In the genomic region with DNA sequence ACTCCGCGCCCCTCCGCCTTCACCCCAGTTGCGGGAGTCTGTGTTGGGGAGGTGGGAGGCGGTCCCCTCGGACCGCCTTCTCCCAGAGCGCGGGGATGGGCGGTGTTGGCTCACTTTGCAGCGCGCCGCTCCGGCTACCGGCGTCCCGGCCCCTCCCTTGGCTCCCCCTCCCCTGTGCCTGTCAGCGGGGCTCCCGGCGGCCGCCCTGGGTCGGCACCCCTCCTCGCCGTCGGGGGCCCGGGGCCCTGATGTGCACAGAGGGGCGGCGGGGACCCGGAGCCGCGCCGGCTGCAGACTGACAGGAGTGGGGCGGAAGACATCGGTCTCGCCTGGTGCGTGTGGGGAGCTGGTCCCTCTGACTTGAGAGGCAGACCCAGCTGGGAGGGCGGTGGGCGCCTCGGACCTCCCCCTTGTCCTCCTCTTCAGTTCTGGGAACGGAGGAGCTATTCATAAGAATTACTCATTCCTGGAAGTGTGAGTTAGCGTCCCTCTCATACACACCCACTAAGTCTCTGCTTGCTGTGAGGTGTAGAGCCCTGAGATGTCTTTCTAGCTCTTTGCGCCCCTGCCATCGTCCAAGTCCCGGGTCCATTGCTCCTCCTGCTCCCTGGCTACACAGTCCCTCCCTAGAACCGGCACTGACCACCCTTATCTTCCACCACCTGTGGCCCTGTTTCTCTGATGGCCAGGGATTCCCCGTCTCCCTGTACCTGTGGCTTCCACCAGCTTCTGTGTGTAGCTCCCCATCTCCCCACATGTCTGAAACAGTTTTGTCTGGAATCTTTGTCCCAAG, we compare ENCODE assay signal across 9 cellular contexts. TPM values are rescaled to one million over a fixed set of nuclear protein-coding genes. Genes with fewer than 3 reads are reported as not detected.
A peak's percentile ranks its signal among the peaks of the same experiment; 100 is the strongest.
DNase-seq lines count a peak whose midpoint lies in the region; TF ChIP-seq lines count a peak whose summit lies in the region.
"Had no signal": no experiment of that assay in that cellular context is flagged by ENCODE, and none has a peak within 500 bp of the region (broad histone marks: within the 10 kb centered on the region; RNA-seq: fewer than 3 reads in every experiment).

No MANE protein-coding gene starts in this region.

- H3K9me3 ChIP-seq in fibroblast of lung (ENCODE audit: control insufficient read depth, insufficient read depth, low read depth, low read length): no peaks in the 10 kb centered on the region

- no peaks in the 10 kb centered on the region for H3K9me3 Mint-ChIP-seq in nephron progenitor cell

- H3K36me3 Mint-ChIP-seq in nephron progenitor cell (ENCODE audit: low read depth): no peaks in the 10 kb centered on the region

- peak; percentile 66 for DNase-seq in DMS 273 (lab: John Stamatoyannopoulos, UW; ENCODE audit: unreplicated experiment)
- no peak for DNase-seq in DMS 273 treated with DMSO at 0.1 percent for 48 hours (lab: John Stamatoyannopoulos, UW)
- DNase-seq in fibroblast of lung (ENCODE audit: low read depth in 2 of 2): peak in 1 of 2 donors; percentile 69
- peak; percentile 59 for DNase-seq in nephron progenitor cell
- no peak for DNase-seq in NCI-H1694 (lab: John Stamatoyannopoulos, UW)
- DNase-seq in RKO (ENCODE audit: low spot score): no peak
- DNase-seq in midbrain (lab: John Stamatoyannopoulos, UW): no peak

- H3K4me1 Mint-ChIP-seq in nephron progenitor cell: peaks cover 37% of the 10 kb centered on the region

- H3K27me3 ChIP-seq in fibroblast of lung (ENCODE audit: control insufficient read depth, insufficient read depth, low read length): peaks cover 20% of the 10 kb centered on the region

- no peaks in the 10 kb centered on the region for H3K79me2 ChIP-seq in fibroblast of lung (ENCODE audit: control insufficient read depth, insufficient read depth, low read length)

- H3K27ac Mint-ChIP-seq in nephron progenitor cell: peak overlapping the region; percentile 63

- peaks cover 3% of the 10 kb centered on the region for H3K4me1 ChIP-seq in fibroblast of lung (ENCODE audit: control insufficient read depth, extremely low read depth, insufficient read depth, low read length)

- peaks cover 3% of the 10 kb centered on the region for H3K27me3 Mint-ChIP-seq in nephron progenitor cell (ENCODE audit: low read depth, poor library complexity)

- no peak overlapping the region for H3K9ac ChIP-seq in fibroblast of lung (ENCODE audit: insufficient read depth, low read length)

- no peaks in the 10 kb centered on the region for H4K20me1 ChIP-seq in fibroblast of lung (ENCODE audit: control insufficient read depth, extremely low read depth, insufficient read depth, low read length)

- H3K4me3 ChIP-seq in WI38 (ENCODE audit: low read depth, low read length): peak overlapping the region; percentile 66
- H3K4me3 ChIP-seq in fibroblast of lung (replicated peaks in 1 of 4; ENCODE audit: control extremely low read depth in 1 of 4, insufficient read depth in 1 of 4, low read depth in 3 of 4, low read length in 4 of 4): peak overlapping the region; percentile 44 to 65 (median 62)

- H3K36me3 ChIP-seq in fibroblast of lung (ENCODE audit: control insufficient read depth, insufficient read depth, low read length): no peaks in the 10 kb centered on the region

- peak overlapping the region; percentile 91 for H3K4me3 Mint-ChIP-seq in nephron progenitor cell

- TF ChIP-seq CTCF in WI38 (IDR thresholded peaks at IDR 0.05; ENCODE audit: low read depth, low read length): no peak
- no peak for TF ChIP-seq CTCF in fibroblast of lung (conservative IDR thresholded peaks at IDR 0.05 in 1 of 2, IDR thresholded peaks at IDR 0.05 in 1 of 2; ENCODE audit: low read depth in 1 of 2, low read length in 2 of 2)
- TF ChIP-seq CTCF in nephron progenitor cell (IDR thresholded peaks at IDR 0.05): no peak

- no peak overlapping the region for H2AFZ ChIP-seq in fibroblast of lung (ENCODE audit: low read length)

- H3K4me2 ChIP-seq in fibroblast of lung (ENCODE audit: extremely low read depth, insufficient read depth, low read length): peak overlapping the region; percentile 73

- H3K27ac ChIP-seq in fibroblast of lung (ENCODE audit: insufficient read depth, low read length): no peak overlapping the region

RNA-seq across cellular contexts. Expression of a gene that starts 1.0 kb away (rescaled TPM):
- 3.5 and 3.9 TPM in 2 replicates for total RNA-seq in fibroblast of lung
- 1.9 and 3.7 TPM in 2 replicates for polyA plus RNA-seq in fibroblast of lung
- 1.4 and 4.0 TPM in 2 replicates for polyA plus RNA-seq in fibroblast of lung (2012)
- 3.3 and 6.8 TPM in 2 replicates for polyA minus RNA-seq in fibroblast of lung (ENCODE audit: low replicate concordance)

RNA-seq across cellular contexts. Expression of a gene that starts 42.3 kb away (rescaled TPM):
- total RNA-seq in fibroblast of lung: not detected in 2 replicates
- polyA plus RNA-seq in fibroblast of lung: not detected in 2 replicates
- not detected in 2 replicates for polyA plus RNA-seq in fibroblast of lung (2012)
- not detected in 2 replicates for polyA minus RNA-seq in fibroblast of lung (ENCODE audit: low replicate concordance)
- total RNA-seq: T-helper 1 cell treated with Interleukin-12 subunit alpha and Interleukin-12 subunit beta and Interleukin-4 antibody, amounts not matched to agents 30 ng/mL and 1 ng/mL, for 36 hours had no signal

Comparison
In these comparisons a context has a peak if more than half of its experiments do, and no peak if none do; other contexts are left out.
1. DNase-seq: peak in DMS 273 (single experiment) and nephron progenitor cell (single experiment); none in DMS 273 treated with DMSO at 0.1 percent for 48 hours (single experiment), NCI-H1694 (single experiment), RKO (single experiment) and midbrain (single experiment).